2 cellular contexts compared by ENCODE assay signal in the genomic region with DNA sequence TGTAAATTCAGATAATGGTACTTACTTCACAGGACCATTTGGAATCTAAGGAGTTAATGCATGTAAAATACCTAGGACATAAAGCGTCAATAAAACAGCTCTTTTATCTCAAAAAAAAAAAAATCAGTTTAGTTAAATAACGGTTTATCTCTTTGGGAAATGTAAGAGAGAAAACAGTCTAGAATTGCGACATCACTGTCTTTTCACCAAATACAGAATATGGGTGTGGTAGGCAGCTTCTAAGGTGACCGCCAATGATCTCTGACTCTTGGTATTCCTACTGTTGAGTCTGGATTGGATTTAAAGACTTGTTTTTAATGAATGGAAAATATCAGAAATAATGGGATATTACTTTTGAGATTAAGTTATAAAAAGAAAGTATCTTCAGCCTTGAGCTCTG.
TF ChIP-seq lines count a peak whose summit lies in the region.

No MANE protein-coding gene starts in this region.

TF ChIP-seq in GM23338, 12 proteins besides CTCF, POLR2A, EP300 and RAD21 (continues in another document):
- TF ChIP-seq, protein P1, sequence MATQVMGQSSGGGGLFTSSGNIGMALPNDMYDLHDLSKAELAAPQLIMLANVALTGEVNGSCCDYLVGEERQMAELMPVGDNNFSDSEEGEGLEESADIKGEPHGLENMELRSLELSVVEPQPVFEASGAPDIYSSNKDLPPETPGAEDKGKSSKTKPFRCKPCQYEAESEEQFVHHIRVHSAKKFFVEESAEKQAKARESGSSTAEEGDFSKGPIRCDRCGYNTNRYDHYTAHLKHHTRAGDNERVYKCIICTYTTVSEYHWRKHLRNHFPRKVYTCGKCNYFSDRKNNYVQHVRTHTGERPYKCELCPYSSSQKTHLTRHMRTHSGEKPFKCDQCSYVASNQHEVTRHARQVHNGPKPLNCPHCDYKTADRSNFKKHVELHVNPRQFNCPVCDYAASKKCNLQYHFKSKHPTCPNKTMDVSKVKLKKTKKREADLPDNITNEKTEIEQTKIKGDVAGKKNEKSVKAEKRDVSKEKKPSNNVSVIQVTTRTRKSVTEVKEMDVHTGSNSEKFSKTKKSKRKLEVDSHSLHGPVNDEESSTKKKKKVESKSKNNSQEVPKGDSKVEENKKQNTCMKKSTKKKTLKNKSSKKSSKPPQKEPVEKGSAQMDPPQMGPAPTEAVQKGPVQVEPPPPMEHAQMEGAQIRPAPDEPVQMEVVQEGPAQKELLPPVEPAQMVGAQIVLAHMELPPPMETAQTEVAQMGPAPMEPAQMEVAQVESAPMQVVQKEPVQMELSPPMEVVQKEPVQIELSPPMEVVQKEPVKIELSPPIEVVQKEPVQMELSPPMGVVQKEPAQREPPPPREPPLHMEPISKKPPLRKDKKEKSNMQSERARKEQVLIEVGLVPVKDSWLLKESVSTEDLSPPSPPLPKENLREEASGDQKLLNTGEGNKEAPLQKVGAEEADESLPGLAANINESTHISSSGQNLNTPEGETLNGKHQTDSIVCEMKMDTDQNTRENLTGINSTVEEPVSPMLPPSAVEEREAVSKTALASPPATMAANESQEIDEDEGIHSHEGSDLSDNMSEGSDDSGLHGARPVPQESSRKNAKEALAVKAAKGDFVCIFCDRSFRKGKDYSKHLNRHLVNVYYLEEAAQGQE (IDR thresholded peaks at IDR 0.05; ENCODE audit: unreplicated experiment): no peak
- TF ChIP-seq ZNF114 (CRISPR knock-in tag; IDR thresholded peaks at IDR 0.05) (no peak), ZNF331 (CRISPR knock-in tag; IDR thresholded peaks at IDR 0.05; ENCODE audit: low read depth) (no peak), EZH2phosphoT487 (IDR thresholded peaks at IDR 0.05; ENCODE audit: unreplicated experiment) (no peak), CREB1 (CRISPR knock-in tag; IDR thresholded peaks at IDR 0.05; ENCODE audit: low read depth) (no peak), EZH2 (IDR thresholded peaks at IDR 0.05; ENCODE audit: low read depth, unreplicated experiment) (no peak), JUNB (IDR thresholded peaks at IDR 0.05; ENCODE audit: unreplicated experiment) (no peak), POLR2AphosphoS5 (IDR thresholded peaks at IDR 0.05; ENCODE audit: low read depth) (no peak)
- TF ChIP-seq, protein P2, sequence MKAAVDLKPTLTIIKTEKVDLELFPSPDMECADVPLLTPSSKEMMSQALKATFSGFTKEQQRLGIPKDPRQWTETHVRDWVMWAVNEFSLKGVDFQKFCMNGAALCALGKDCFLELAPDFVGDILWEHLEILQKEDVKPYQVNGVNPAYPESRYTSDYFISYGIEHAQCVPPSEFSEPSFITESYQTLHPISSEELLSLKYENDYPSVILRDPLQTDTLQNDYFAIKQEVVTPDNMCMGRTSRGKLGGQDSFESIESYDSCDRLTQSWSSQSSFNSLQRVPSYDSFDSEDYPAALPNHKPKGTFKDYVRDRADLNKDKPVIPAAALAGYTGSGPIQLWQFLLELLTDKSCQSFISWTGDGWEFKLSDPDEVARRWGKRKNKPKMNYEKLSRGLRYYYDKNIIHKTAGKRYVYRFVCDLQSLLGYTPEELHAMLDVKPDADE (IDR thresholded peaks at IDR 0.05): no peak
- TF ChIP-seq, protein P3, sequence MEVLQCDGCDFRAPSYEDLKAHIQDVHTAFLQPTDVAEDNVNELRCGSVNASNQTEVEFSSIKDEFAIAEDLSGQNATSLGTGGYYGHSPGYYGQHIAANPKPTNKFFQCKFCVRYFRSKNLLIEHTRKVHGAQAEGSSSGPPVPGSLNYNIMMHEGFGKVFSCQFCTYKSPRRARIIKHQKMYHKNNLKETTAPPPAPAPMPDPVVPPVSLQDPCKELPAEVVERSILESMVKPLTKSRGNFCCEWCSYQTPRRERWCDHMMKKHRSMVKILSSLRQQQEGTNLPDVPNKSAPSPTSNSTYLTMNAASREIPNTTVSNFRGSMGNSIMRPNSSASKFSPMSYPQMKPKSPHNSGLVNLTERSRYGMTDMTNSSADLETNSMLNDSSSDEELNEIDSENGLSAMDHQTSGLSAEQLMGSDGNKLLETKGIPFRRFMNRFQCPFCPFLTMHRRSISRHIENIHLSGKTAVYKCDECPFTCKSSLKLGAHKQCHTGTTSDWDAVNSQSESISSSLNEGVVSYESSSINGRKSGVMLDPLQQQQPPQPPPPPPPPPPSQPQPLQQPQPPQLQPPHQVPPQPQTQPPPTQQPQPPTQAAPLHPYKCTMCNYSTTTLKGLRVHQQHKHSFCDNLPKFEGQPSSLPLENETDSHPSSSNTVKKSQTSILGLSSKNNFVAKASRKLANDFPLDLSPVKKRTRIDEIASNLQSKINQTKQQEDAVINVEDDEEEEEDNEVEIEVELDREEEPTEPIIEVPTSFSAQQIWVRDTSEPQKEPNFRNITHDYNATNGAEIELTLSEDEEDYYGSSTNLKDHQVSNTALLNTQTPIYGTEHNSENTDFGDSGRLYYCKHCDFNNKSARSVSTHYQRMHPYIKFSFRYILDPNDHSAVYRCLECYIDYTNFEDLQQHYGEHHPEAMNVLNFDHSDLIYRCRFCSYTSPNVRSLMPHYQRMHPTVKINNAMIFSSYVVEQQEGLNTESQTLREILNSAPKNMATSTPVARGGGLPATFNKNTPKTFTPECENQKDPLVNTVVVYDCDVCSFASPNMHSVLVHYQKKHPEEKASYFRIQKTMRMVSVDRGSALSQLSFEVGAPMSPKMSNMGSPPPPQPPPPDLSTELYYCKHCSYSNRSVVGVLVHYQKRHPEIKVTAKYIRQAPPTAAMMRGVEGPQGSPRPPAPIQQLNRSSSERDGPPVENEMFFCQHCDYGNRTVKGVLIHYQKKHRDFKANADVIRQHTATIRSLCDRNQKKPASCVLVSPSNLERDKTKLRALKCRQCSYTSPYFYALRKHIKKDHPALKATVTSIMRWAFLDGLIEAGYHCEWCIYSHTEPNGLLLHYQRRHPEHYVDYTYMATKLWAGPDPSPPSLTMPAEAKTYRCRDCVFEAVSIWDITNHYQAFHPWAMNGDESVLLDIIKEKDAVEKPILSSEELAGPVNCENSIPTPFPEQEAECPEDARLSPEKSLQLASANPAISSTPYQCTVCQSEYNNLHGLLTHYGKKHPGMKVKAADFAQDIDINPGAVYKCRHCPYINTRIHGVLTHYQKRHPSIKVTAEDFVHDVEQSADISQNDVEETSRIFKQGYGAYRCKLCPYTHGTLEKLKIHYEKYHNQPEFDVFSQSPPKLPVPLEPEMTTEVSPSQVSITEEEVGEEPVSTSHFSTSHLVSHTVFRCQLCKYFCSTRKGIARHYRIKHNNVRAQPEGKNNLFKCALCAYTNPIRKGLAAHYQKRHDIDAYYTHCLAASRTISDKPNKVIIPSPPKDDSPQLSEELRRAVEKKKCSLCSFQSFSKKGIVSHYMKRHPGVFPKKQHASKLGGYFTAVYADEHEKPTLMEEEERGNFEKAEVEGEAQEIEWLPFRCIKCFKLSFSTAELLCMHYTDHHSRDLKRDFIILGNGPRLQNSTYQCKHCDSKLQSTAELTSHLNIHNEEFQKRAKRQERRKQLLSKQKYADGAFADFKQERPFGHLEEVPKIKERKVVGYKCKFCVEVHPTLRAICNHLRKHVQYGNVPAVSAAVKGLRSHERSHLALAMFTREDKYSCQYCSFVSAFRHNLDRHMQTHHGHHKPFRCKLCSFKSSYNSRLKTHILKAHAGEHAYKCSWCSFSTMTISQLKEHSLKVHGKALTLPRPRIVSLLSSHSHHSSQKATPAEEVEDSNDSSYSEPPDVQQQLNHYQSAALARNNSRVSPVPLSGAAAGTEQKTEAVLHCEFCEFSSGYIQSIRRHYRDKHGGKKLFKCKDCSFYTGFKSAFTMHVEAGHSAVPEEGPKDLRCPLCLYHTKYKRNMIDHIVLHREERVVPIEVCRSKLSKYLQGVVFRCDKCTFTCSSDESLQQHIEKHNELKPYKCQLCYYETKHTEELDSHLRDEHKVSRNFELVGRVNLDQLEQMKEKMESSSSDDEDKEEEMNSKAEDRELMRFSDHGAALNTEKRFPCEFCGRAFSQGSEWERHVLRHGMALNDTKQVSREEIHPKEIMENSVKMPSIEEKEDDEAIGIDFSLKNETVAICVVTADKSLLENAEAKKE (CRISPR knock-in tag; IDR thresholded peaks at IDR 0.05): no peak

TF ChIP-seq in IMR-90, 13 proteins besides CTCF, POLR2A, EP300 and RAD21 (continued from another document):
- TF ChIP-seq, protein P4, sequence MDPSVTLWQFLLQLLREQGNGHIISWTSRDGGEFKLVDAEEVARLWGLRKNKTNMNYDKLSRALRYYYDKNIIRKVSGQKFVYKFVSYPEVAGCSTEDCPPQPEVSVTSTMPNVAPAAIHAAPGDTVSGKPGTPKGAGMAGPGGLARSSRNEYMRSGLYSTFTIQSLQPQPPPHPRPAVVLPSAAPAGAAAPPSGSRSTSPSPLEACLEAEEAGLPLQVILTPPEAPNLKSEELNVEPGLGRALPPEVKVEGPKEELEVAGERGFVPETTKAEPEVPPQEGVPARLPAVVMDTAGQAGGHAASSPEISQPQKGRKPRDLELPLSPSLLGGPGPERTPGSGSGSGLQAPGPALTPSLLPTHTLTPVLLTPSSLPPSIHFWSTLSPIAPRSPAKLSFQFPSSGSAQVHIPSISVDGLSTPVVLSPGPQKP (IDR thresholded peaks at IDR 0.05; ENCODE audit: borderline replicate concordance, low read depth, low read length): no peak
- no peak for TF ChIP-seq SMC3 (IDR thresholded peaks at IDR 0.05; ENCODE audit: low read depth, low read length)
